ENCODE assay signal across 17 cellular contexts in the genomic region with DNA sequence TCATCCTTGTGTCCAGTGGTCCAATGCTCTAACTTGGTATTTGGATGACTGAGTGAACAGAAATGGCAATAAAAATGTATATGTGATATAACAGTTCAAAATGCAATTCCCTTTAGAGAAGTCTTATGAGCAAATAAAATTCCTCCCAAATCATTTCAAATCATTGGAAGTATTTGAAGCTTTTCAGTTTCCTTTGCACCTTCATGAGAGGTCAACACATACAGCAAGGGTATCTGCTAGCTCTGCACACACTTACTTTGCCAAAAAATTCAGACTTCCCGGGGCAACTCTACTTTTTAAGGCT.
"Had no signal": no experiment of that assay in that cellular context is flagged by ENCODE, and none has a peak within 500 bp of the region (broad histone marks: within the 10 kb centered on the region; RNA-seq: fewer than 3 reads in every experiment).

No MANE protein-coding gene starts in this region.

- H3K4me1 ChIP-seq: prostate gland, right lobe of liver, suprapubic skin, upper lobe of left lung had no signal

- H3K9me3 Mint-ChIP-seq: natural killer cell treated with Interleukin-12 subunit alpha and Interleukin-12 subunit beta and Interleukin-15 and Interleukin-18, amount 100 ng/mL, for 72 hours; T-helper 1 cell treated with Interleukin-12 subunit alpha and Interleukin-12 subunit beta and Interleukin-4 antibody, amounts not matched to agents 30 μg/mL and 1 μg/mL, for 36 hours had no signal

- H3K9me3 ChIP-seq: prostate gland, right lobe of liver, suprapubic skin, upper lobe of left lung had no signal

- H3K4me3 ChIP-seq: dorsolateral prefrontal cortex, lung, prostate gland, right lobe of liver, suprapubic skin, upper lobe of left lung had no signal

- H3K27me3 ChIP-seq: dorsolateral prefrontal cortex, right lobe of liver, suprapubic skin, upper lobe of left lung had no signal

- H3K36me3 Mint-ChIP-seq: natural killer cell treated with Interleukin-12 subunit alpha and Interleukin-12 subunit beta and Interleukin-15 and Interleukin-18, amount 100 ng/mL, for 72 hours had no signal

- ATAC-seq: activated CD8-positive, alpha-beta T cell treated with anti-CD3 and anti-CD28 coated beads, Interleukin-2, amount 10 ng/mL, durations not matched to agents 7 days and 5 days; left colon; natural killer cell treated with Interleukin-12 subunit alpha and Interleukin-12 subunit beta and Interleukin-15 and Interleukin-18, amount 100 ng/mL, for 72 hours; right lobe of liver; stimulated activated naive CD8-positive, alpha-beta T cell treated with anti-CD3 and anti-CD28 coated beads, Interleukin-15, Interleukin-2, amounts not matched to agents 100 U/mL and 50 U/mL, for 24 hours had no signal

- DNase-seq: activated CD4-positive, alpha-beta T cell treated with anti-CD3 and anti-CD28 coated beads for 48 hours; activated CD8-positive, alpha-beta memory T cell treated with anti-CD3 and anti-CD28 coated beads, Interleukin-2, amount 50 U/mL, for 48 hours; activated CD8-positive, alpha-beta T cell treated with anti-CD3 and anti-CD28 coated beads, Interleukin-2, amount 10 ng/mL, durations not matched to agents 7 days and 5 days; activated naive CD4-positive, alpha-beta T cell treated with Interleukin-2 at 50 U/mL for 16 hours; dorsolateral prefrontal cortex; left colon; nucleus accumbens; right lobe of liver; stimulated activated CD4-positive, alpha-beta T cell treated with anti-CD3 and anti-CD28 coated beads, Interleukin-12 subunit alpha, Interleukin-12 subunit beta, amount 100 ng/mL, for 4 hours; stimulated activated CD4-positive, alpha-beta T cell treated with anti-CD3 and anti-CD28 coated beads, Interleukin-2, amount 100 ng/mL, for 48 hours; stimulated activated naive CD8-positive, alpha-beta T cell treated with anti-CD3 and anti-CD28 coated beads, Interleukin-15, Interleukin-2, amounts not matched to agents 100 U/mL and 50 U/mL, for 24 hours; upper lobe of left lung had no signal

- H3K4me3 Mint-ChIP-seq: activated CD8-positive, alpha-beta T cell treated with anti-CD3 and anti-CD28 coated beads, Interleukin-2, amount 10 ng/mL, durations not matched to agents 7 days and 5 days; natural killer cell treated with Interleukin-12 subunit alpha and Interleukin-12 subunit beta and Interleukin-15 and Interleukin-18, amount 100 ng/mL, for 72 hours; T-helper 1 cell treated with Interleukin-12 subunit alpha and Interleukin-12 subunit beta and Interleukin-4 antibody, amounts not matched to agents 30 μg/mL and 1 μg/mL, for 36 hours had no signal

- H3K27ac ChIP-seq: dorsolateral prefrontal cortex, prostate gland, right lobe of liver, suprapubic skin, upper lobe of left lung had no signal

- H3K36me3 ChIP-seq: prostate gland, right lobe of liver, suprapubic skin, upper lobe of left lung had no signal

- H3K27ac Mint-ChIP-seq: activated CD8-positive, alpha-beta T cell treated with anti-CD3 and anti-CD28 coated beads, Interleukin-2, amount 10 ng/mL, durations not matched to agents 7 days and 5 days; natural killer cell treated with Interleukin-12 subunit alpha and Interleukin-12 subunit beta and Interleukin-15 and Interleukin-18, amount 100 ng/mL, for 72 hours; T-helper 1 cell treated with Interleukin-12 subunit alpha and Interleukin-12 subunit beta and Interleukin-4 antibody, amounts not matched to agents 30 μg/mL and 1 μg/mL, for 36 hours had no signal
